Comparison of ENCODE assay signal across 9 cellular contexts in genomic region chr2:174485045-174485444, GRCh38. TPM values are rescaled to one million over a fixed set of nuclear protein-coding genes. Genes with fewer than 3 reads are reported as not detected.
DNase-seq lines count a peak whose midpoint lies in the region; ATAC-seq and TF ChIP-seq lines count a peak whose summit lies in the region.
"Not testable (repeated sequence)": the region's sequence is repeated elsewhere in the genome, so short reads cannot be mapped to it uniquely, and the experiment has no call there.
"Had no signal": no experiment of that assay in that cellular context is flagged by ENCODE, and none has a peak within 500 bp of the region (broad histone marks: within the 10 kb centered on the region; RNA-seq: fewer than 3 reads in every experiment).

No MANE protein-coding gene starts in this region.

- TF ChIP-seq EP300 in SK-N-SH (IDR thresholded peaks at IDR 0.05; ENCODE audit: borderline replicate concordance in 1 of 2, low read depth in 1 of 2, low read length in 1 of 2): not testable (repeated sequence)

- H3K9ac ChIP-seq in SK-N-SH; muscle layer of colon (ENCODE audit: low read length): not testable (repeated sequence)

- H3K36me3 Mint-ChIP-seq in CD4-positive, alpha-beta T cell (ENCODE audit: low read depth): peaks cover 33% of the 10 kb centered on the region
- H3K36me3 Mint-ChIP-seq in activated CD8-positive, alpha-beta memory T cell treated with anti-CD3 and anti-CD28 coated beads, Interleukin-2, amount 10 ng/mL, durations not matched to agents 7 days and 5 days: peaks cover 16% of the 10 kb centered on the region
- peaks cover 14% of the 10 kb centered on the region for H3K36me3 Mint-ChIP-seq in activated naive CD8-positive, alpha-beta T cell treated with anti-CD3 and anti-CD28 coated beads, Interleukin-2, amount 10 ng/mL, durations not matched to agents 7 days and 5 days

- not testable (repeated sequence) for TF ChIP-seq CTCF in CD4-positive, alpha-beta T cell (IDR thresholded peaks at IDR 0.05); SK-N-SH (IDR thresholded peaks at IDR 0.05); epithelial cell of proximal tubule (conservative IDR thresholded peaks at IDR 0.05; ENCODE audit: low read depth, low read length); psoas muscle (IDR thresholded peaks at IDR 0.05); tibial artery (IDR thresholded peaks at IDR 0.05)

- not testable (repeated sequence) for H4K20me1 ChIP-seq in SK-N-SH (ENCODE audit: insufficient read depth)

- H3F3A ChIP-seq in SK-N-SH (replicated peaks; ENCODE audit: insufficient read depth): not testable (repeated sequence)

- H3K9me3 ChIP-seq in CD4-positive, alpha-beta T cell (ENCODE audit: control insufficient read depth, low read length); SK-N-SH; muscle layer of colon (ENCODE audit: low read length); psoas muscle; tibial artery: not testable (repeated sequence)

- ATAC-seq in CD4-positive, alpha-beta T cell (ENCODE audit: poor library complexity); activated CD8-positive, alpha-beta memory T cell treated with anti-CD3 and anti-CD28 coated beads, Interleukin-2, amount 10 ng/mL, durations not matched to agents 7 days and 5 days; activated naive CD8-positive, alpha-beta T cell treated with anti-CD3 and anti-CD28 coated beads, Interleukin-2, amount 10 ng/mL, durations not matched to agents 7 days and 5 days (ENCODE audit: low read depth); psoas muscle: not testable (repeated sequence)

- TF ChIP-seq RAD21 in SK-N-SH (IDR thresholded peaks at IDR 0.05; ENCODE audit: low read length): not testable (repeated sequence)

- H3K4me3 Mint-ChIP-seq in CD4-positive, alpha-beta T cell: peak overlapping the region; percentile 94
- H3K4me3 Mint-ChIP-seq in activated CD8-positive, alpha-beta memory T cell treated with anti-CD3 and anti-CD28 coated beads, Interleukin-2, amount 10 ng/mL, durations not matched to agents 7 days and 5 days: peak overlapping the region; percentile 95
- H3K4me3 Mint-ChIP-seq in activated naive CD8-positive, alpha-beta T cell treated with anti-CD3 and anti-CD28 coated beads, Interleukin-2, amount 10 ng/mL, durations not matched to agents 7 days and 5 days: peak overlapping the region; percentile 100

- not testable (repeated sequence) for H3K27ac Mint-ChIP-seq in CD4-positive, alpha-beta T cell
- H3K27ac Mint-ChIP-seq in activated CD8-positive, alpha-beta memory T cell treated with anti-CD3 and anti-CD28 coated beads, Interleukin-2, amount 10 ng/mL, durations not matched to agents 7 days and 5 days: peak overlapping the region; percentile 26
- H3K27ac Mint-ChIP-seq in activated naive CD8-positive, alpha-beta T cell treated with anti-CD3 and anti-CD28 coated beads, Interleukin-2, amount 10 ng/mL, durations not matched to agents 7 days and 5 days: peak overlapping the region; percentile 46

- not testable (repeated sequence) for H3K79me2 ChIP-seq in SK-N-SH (ENCODE audit: insufficient read depth)

- H2AFZ ChIP-seq in SK-N-SH (ENCODE audit: low read depth): peak overlapping the region; percentile 98; the same call in 1 of the 2 replicates

- not testable (repeated sequence) for H3K36me3 ChIP-seq in SK-N-SH (replicated peaks in 1 of 2; ENCODE audit: control insufficient read depth in 1 of 2, insufficient read depth in 2 of 2, low read length in 1 of 2); muscle layer of colon (ENCODE audit: insufficient read depth, low read length); tibial artery
- H3K36me3 ChIP-seq in psoas muscle (ENCODE audit: insufficient read depth in 1 of 2, low read depth in 1 of 2): peaks cover 0 to 13% of the 10 kb centered on the region in 2 donors

- peaks cover 62% of the 10 kb centered on the region for H3K4me1 Mint-ChIP-seq in CD4-positive, alpha-beta T cell (ENCODE audit: low read depth)
- peaks cover 40% of the 10 kb centered on the region for H3K4me1 Mint-ChIP-seq in activated CD8-positive, alpha-beta memory T cell treated with anti-CD3 and anti-CD28 coated beads, Interleukin-2, amount 10 ng/mL, durations not matched to agents 7 days and 5 days
- H3K4me1 Mint-ChIP-seq in activated naive CD8-positive, alpha-beta T cell treated with anti-CD3 and anti-CD28 coated beads, Interleukin-2, amount 10 ng/mL, durations not matched to agents 7 days and 5 days: peaks cover 40% of the 10 kb centered on the region

- not testable (repeated sequence) for H3K4me1 ChIP-seq in SK-N-SH (ENCODE audit: control insufficient read depth in 1 of 2, insufficient read depth in 2 of 2, low read depth in 1 of 2, low read length in 1 of 2); psoas muscle
- H3K4me1 ChIP-seq in muscle layer of colon (ENCODE audit: insufficient read depth, low read length) (peaks cover 16% of the 10 kb centered on the region), tibial artery (peaks cover 0 to 15% (median 1%) of the 10 kb centered on the region in 4 donors)

- H3K4me2 ChIP-seq in SK-N-SH: not testable (repeated sequence)

- not testable (repeated sequence) for DNase-seq in CD4-positive, alpha-beta T cell; SK-N-SH; activated CD8-positive, alpha-beta memory T cell treated with anti-CD3 and anti-CD28 coated beads, Interleukin-2, amount 10 ng/mL, durations not matched to agents 7 days and 5 days; activated naive CD8-positive, alpha-beta T cell treated with anti-CD3 and anti-CD28 coated beads, Interleukin-2, amount 10 ng/mL, durations not matched to agents 7 days and 5 days; epithelial cell of proximal tubule (ENCODE audit: low read depth); psoas muscle; tibial artery

- H3K27ac ChIP-seq in CD4-positive, alpha-beta T cell (ENCODE audit: low read depth, low read length); SK-N-SH (ENCODE audit: low read depth in 2 of 2, low read length in 1 of 2); muscle layer of colon (ENCODE audit: low read depth, low read length); psoas muscle: not testable (repeated sequence)
- peak overlapping the region in 1 of 2 donors; percentile 13 for H3K27ac ChIP-seq in tibial artery

- WGBS in SK-N-SH (ENCODE audit: low lambda C conversion rate): 91% methylated on average over 9 of the region's 9 CpGs
- WGBS in psoas muscle, 3 donors: 84 to 92% (median 86%) methylated on average over 9 of the region's 9 CpGs

- intact Hi-C loops in CD4-positive, alpha-beta T cell (cut with DNase I, micrococcal nuclease): loop anchor here (5.0 kb wide), 2 partner anchors 37 to 238 kb away; partner anchors contain the start of gene OLA1 (in 1 of the 2)
- intact Hi-C loops in psoas muscle (cut with DNase I): not testable (repeated sequence)
- intact Hi-C loops in tibial artery (cut with DNase I; ENCODE audit: low total_unique reads): loop anchor here (5.0 kb wide), 1 partner anchor 197 kb away; no protein-coding TSS in a partner anchor

- not testable (repeated sequence) for H3K9me2 ChIP-seq in SK-N-SH

- H3K9me3 Mint-ChIP-seq in CD4-positive, alpha-beta T cell; activated CD8-positive, alpha-beta memory T cell treated with anti-CD3 and anti-CD28 coated beads, Interleukin-2, amount 10 ng/mL, durations not matched to agents 7 days and 5 days (ENCODE audit: low read depth); activated naive CD8-positive, alpha-beta T cell treated with anti-CD3 and anti-CD28 coated beads, Interleukin-2, amount 10 ng/mL, durations not matched to agents 7 days and 5 days: not testable (repeated sequence)

- not testable (repeated sequence) for H3K4me3 ChIP-seq in SK-N-SH (ENCODE audit: low read depth in 2 of 2, low read length in 1 of 2)
- peak overlapping the region; percentile 91 for H3K4me3 ChIP-seq in epithelial cell of proximal tubule (ENCODE audit: low read depth, low read length)
- peak overlapping the region; percentile 71 to 99 for H3K4me3 ChIP-seq in muscle layer of colon (ENCODE audit: low read depth in 1 of 2, low read length in 2 of 2)
- peak overlapping the region; percentile 74 for H3K4me3 ChIP-seq in psoas muscle
- H3K4me3 ChIP-seq in tibial artery: peak overlapping the region; percentile 93

- not testable (repeated sequence) for H3K27me3 Mint-ChIP-seq in CD4-positive, alpha-beta T cell; activated CD8-positive, alpha-beta memory T cell treated with anti-CD3 and anti-CD28 coated beads, Interleukin-2, amount 10 ng/mL, durations not matched to agents 7 days and 5 days; activated naive CD8-positive, alpha-beta T cell treated with anti-CD3 and anti-CD28 coated beads, Interleukin-2, amount 10 ng/mL, durations not matched to agents 7 days and 5 days

- CTCF ChIA-PET in CD4-positive, alpha-beta T cell (lab: Charles Lee): interaction anchor here (1.0 to 3.6 kb wide), 3 partner anchors 11 to 70 kb away, joined by 3 to 17 read pairs (median 4); no protein-coding TSS in a partner anchor
- CTCF ChIA-PET in SK-N-SH (lab: Yijun Ruan, JAX): interaction anchor here (0.6 to 5.0 kb wide), 4 partner anchors 22 to 71 kb away, joined by 3 to 24 read pairs (median 3); no protein-coding TSS in a partner anchor
- CTCF ChIA-PET in activated CD8-positive, alpha-beta memory T cell treated with anti-CD3 and anti-CD28 coated beads, Interleukin-2, amount 10 ng/mL, durations not matched to agents 7 days and 5 days (lab: Charles Lee): interaction anchor here (1.0 to 8.6 kb wide), 11 partner anchors 8 to 197 kb away, joined by 3 to 56 read pairs (median 5); no protein-coding TSS in a partner anchor

- POLR2A ChIA-PET in CD4-positive, alpha-beta T cell (lab: Charles Lee): interaction anchor here (0.8 to 2.9 kb wide), 10 partner anchors 8 to 109 kb away, joined by 3 to 35 read pairs (median 3); no protein-coding TSS in a partner anchor
- POLR2A ChIA-PET in SK-N-SH (lab: Yijun Ruan, JAX): interaction anchor here (0.6 kb wide), 1 partner anchor 42 kb away, joined by 3 read pairs; no protein-coding TSS in a partner anchor
- POLR2A ChIA-PET in activated naive CD8-positive, alpha-beta T cell treated with anti-CD3 and anti-CD28 coated beads, Interleukin-2, amount 10 ng/mL, durations not matched to agents 7 days and 5 days (lab: Charles Lee): interaction anchor here (1.1 to 1.9 kb wide), 5 partner anchors 9 to 522 kb away, joined by 3 to 6 read pairs (median 3); no protein-coding TSS in a partner anchor

- H3K27me3 ChIP-seq in CD4-positive, alpha-beta T cell (ENCODE audit: control insufficient read depth, insufficient read depth, low read length); SK-N-SH (ENCODE audit: insufficient read depth); muscle layer of colon (ENCODE audit: control insufficient read depth in 1 of 2, insufficient read depth in 2 of 2, low read length in 2 of 2); psoas muscle (ENCODE audit: insufficient read depth in 3 of 3, low read length in 2 of 3); tibial artery: not testable (repeated sequence)

RNA-seq across cellular contexts. Expression of gene GPR155, which starts 1.8 kb away (rescaled TPM):
- 1 to 10 TPM; 8.3 to 9.0 TPM for total RNA-seq in CD4-positive, alpha-beta T cell
- polyA plus RNA-seq in SK-N-SH (2012; rRNA removed): 3.5 and 7.8 TPM in 2 replicates
- 5.6 and 5.7 TPM in 2 replicates for polyA plus RNA-seq in SK-N-SH (2012; cell fraction: cytosol; rRNA removed)
- polyA plus RNA-seq in SK-N-SH (2012; cell fraction: nucleus; rRNA removed): 2.6 and 5.9 TPM in 2 replicates
- 10 to 100 TPM in 1 of 2 experiments, 1 to 10 TPM in 1; 7.1 to 13.5 TPM for total RNA-seq in activated CD8-positive, alpha-beta memory T cell treated with anti-CD3 and anti-CD28 coated beads, Interleukin-2, amount 10 ng/mL, durations not matched to agents 7 days and 5 days
- total RNA-seq in activated naive CD8-positive, alpha-beta T cell treated with anti-CD3 and anti-CD28 coated beads, Interleukin-2, amount 10 ng/mL, durations not matched to agents 7 days and 5 days: 10 to 100 TPM; 24.3 to 25.8 TPM
- 0.87 and 1.7 TPM in 2 replicates for total RNA-seq in epithelial cell of proximal tubule
- total RNA-seq in psoas muscle: 1 to 10 TPM; 5.1 to 9.7 (median 6.5) TPM
- 1 to 10 TPM; 1.0 to 4.9 (median 1.7) TPM for polyA plus RNA-seq in psoas muscle
- total RNA-seq: A673 had no signal
